ENCODE assay signal across 27 cellular contexts in the genomic region with DNA sequence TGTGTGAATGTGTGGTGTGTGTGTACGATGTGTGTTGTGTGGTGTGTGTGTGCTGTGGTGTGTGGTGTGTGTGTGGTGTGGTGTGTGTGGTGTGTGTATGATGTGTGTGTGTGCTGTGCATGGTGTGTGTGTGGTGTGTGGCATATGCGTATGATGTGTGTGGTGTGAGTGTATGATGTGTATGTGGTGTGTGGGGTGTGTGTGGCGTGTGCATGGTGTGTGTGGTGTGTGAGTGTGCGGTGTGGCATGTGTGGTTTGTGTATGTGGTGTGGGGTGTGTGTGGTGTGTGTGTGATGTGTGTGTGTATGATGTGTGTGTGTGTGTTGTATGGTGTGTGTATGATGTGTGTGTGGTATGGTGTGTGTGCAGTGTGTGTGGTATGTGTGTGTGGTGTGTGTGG.
"Had no signal": no experiment of that assay in that cellular context is flagged by ENCODE, and none has a peak within 500 bp of the region (broad histone marks: within the 10 kb centered on the region; RNA-seq: fewer than 3 reads in every experiment).

No MANE protein-coding gene starts in this region.

- H3K36me3 ChIP-seq: colonic mucosa, esophagus squamous epithelium, left ventricle myocardium inferior, lower lobe of right lung, neutrophil, spleen, stomach, thoracic aorta, transverse colon, uterus had no signal

- H3K4me3 Mint-ChIP-seq: memory B cell; naive B cell; nephron progenitor cell; stimulated activated naive B cell treated with anti-CD40 and anti-IgM and Interleukin-4, amounts not matched to agents 10 μg/mL and 1 μg/mL and 100 μg/mL, for 72 hours had no signal

- H3K27ac Mint-ChIP-seq: memory B cell; naive B cell; nephron progenitor cell; stimulated activated naive B cell treated with anti-CD40 and anti-IgM and Interleukin-4, amounts not matched to agents 10 μg/mL and 1 μg/mL and 100 μg/mL, for 72 hours had no signal

- H3K4me3 ChIP-seq: colonic mucosa, esophagus squamous epithelium, hepatocyte, left ventricle myocardium inferior, lower lobe of right lung, psoas muscle, spleen, stomach, thoracic aorta, transverse colon, uterus had no signal

- H3K27me3 ChIP-seq: colonic mucosa, esophagus squamous epithelium, hepatocyte, stomach, transverse colon, uterus had no signal

- H3K79me2 ChIP-seq: hepatocyte had no signal

- H3K27ac ChIP-seq: colonic mucosa, esophagus squamous epithelium, hepatocyte, left ventricle myocardium inferior, lower lobe of right lung, neutrophil, psoas muscle, spleen, stomach, thoracic aorta, transverse colon, uterus had no signal

- FAIRE-seq: kidney had no signal

- H3K4me1 ChIP-seq: colonic mucosa, esophagus squamous epithelium, left ventricle myocardium inferior, lower lobe of right lung, psoas muscle, spleen, stomach, transverse colon, uterus had no signal

- ATAC-seq: left cardiac atrium; lower lobe of right lung; psoas muscle; sciatic nerve; stimulated activated naive B cell treated with anti-CD40 and anti-IgM and Interleukin-4, amounts not matched to agents 10 μg/mL and 1 μg/mL and 100 μg/mL, for 72 hours had no signal

- H3K36me3 Mint-ChIP-seq: memory B cell; naive B cell; stimulated activated naive B cell treated with anti-CD40 and anti-IgM and Interleukin-4, amounts not matched to agents 10 μg/mL and 1 μg/mL and 100 μg/mL, for 72 hours had no signal

- DNase-seq: colonic mucosa; dermis blood vessel endothelial cell; esophagus squamous epithelium; foreskin fibroblast; head of caudate nucleus; kidney; left cardiac atrium; left ventricle myocardium inferior; lower lobe of right lung; naive B cell; nephron progenitor cell; psoas muscle; retina; spleen; stimulated activated CD4-positive, alpha-beta T cell treated with anti-CD3 and anti-CD28 coated beads, Interleukin-15, amount 100 ng/mL, for 24 hours; stimulated activated CD4-positive, alpha-beta T cell treated with anti-CD3 and anti-CD28 coated beads, Interleukin-1b, Interleukin-23, amount 100 ng/mL, for 48 hours; stimulated activated CD4-positive, alpha-beta T cell treated with anti-CD3 and anti-CD28 coated beads, Interleukin-4, amount 100 ng/mL, for 24 hours; stimulated activated naive B cell treated with anti-CD40 and anti-IgM and Interleukin-4, amounts not matched to agents 10 μg/mL and 1 μg/mL and 100 μg/mL, for 72 hours; stomach; substantia nigra; transverse colon; uterus had no signal

- H2AFZ ChIP-seq: hepatocyte had no signal

- H3K9me3 ChIP-seq: colonic mucosa, esophagus squamous epithelium, left ventricle myocardium inferior, lower lobe of right lung, neutrophil, psoas muscle, spleen, stomach, thoracic aorta, transverse colon, uterus had no signal

- H3K4me2 ChIP-seq: hepatocyte had no signal

- H3K4me1 Mint-ChIP-seq: memory B cell; naive B cell; nephron progenitor cell; stimulated activated naive B cell treated with anti-CD40 and anti-IgM and Interleukin-4, amounts not matched to agents 10 μg/mL and 1 μg/mL and 100 μg/mL, for 72 hours had no signal
